8 cellular contexts compared by ENCODE assay signal in genomic region chr2:219552382-219553167, GRCh38. TPM values are rescaled to one million over a fixed set of nuclear protein-coding genes. Genes with fewer than 3 reads are reported as not detected.
A peak's percentile ranks its signal among the peaks of the same experiment; 100 is the strongest.
DNase-seq lines count a peak whose midpoint lies in the region; ATAC-seq and TF ChIP-seq lines count a peak whose summit lies in the region.

No MANE protein-coding gene starts in this region.

- no peak for TF ChIP-seq CTCF in AG04450 (IDR thresholded peaks at IDR 0.05; ENCODE audit: low read depth, low read length)

- no peaks in the 10 kb centered on the region for H3K79me1 ChIP-seq in mesenchymal stem cell (replicated peaks; ENCODE audit: low read length, poor library complexity, severe bottlenecking)

- no peak overlapping the region for H4K91ac ChIP-seq in mesenchymal stem cell (ENCODE audit: low read length)

- H3K4me3 ChIP-seq in AG04450 (ENCODE audit: low read depth, low read length) = peak overlapping the region; percentile 69
- H3K4me3 ChIP-seq in mesenchymal stem cell (ENCODE audit: insufficient read depth in 1 of 2, low read depth in 1 of 2, low read length in 2 of 2) = peak overlapping the region; percentile 68 to 80

- CTCF ChIA-PET in AG04450 (lab: Charles Lee) = interaction anchor here (1.6 to 2.4 kb wide), 3 partner anchors 8 to 150 kb away, joined by 4 to 17 read pairs (median 5); no protein-coding TSS in a partner anchor

- H3K23ac ChIP-seq in mesenchymal stem cell (ENCODE audit: low read length in 2 of 2) = no peak overlapping the region

- peak; percentile 37 for DNase-seq in AG04450 (ENCODE audit: low read depth, low spot score)
- peak; percentile 79 to 95 for DNase-seq in NCI-H526 (lab: John Stamatoyannopoulos, UW)
- peak; percentile 51 to 59 for DNase-seq in activated CD8-positive, alpha-beta memory T cell treated with anti-CD3 and anti-CD28 coated beads for 4 hours (ENCODE audit: low read depth in 2 of 2)
- peak; percentile 71 to 79 (median 72) for DNase-seq in effector memory CD8-positive, alpha-beta T cell
- peak; percentile 86 for DNase-seq in mesenchymal stem cell
- DNase-seq in stimulated activated CD4-positive, alpha-beta T cell treated with anti-CD3 and anti-CD28 coated beads, TNF-alpha, amount 100 ng/mL, for 48 hours (ENCODE audit: low read depth in 3 of 3) = peak; percentile 52 to 85 (median 61)

- no peak overlapping the region for H2BK120ac ChIP-seq in mesenchymal stem cell (ENCODE audit: low read depth, low read length)

- peak overlapping the region; percentile 84 for H2AFZ ChIP-seq in mesenchymal stem cell (ENCODE audit: low read depth, low read length)

- peak overlapping the region in 1 of 2 experiments; percentile 25 for H3K18ac ChIP-seq in mesenchymal stem cell (ENCODE audit: low read depth in 1 of 2, low read length in 2 of 2)

- peaks cover 8% of the 10 kb centered on the region in 2 donors for H3K4me1 Mint-ChIP-seq in effector memory CD8-positive, alpha-beta T cell (ENCODE audit: low read depth in 2 of 2)

- peaks cover 12 to 21% of the 10 kb centered on the region in 2 experiments for H3K36me3 ChIP-seq in mesenchymal stem cell (ENCODE audit: control insufficient read depth in 1 of 2, insufficient read depth in 2 of 2, low read depth in 1 of 2, low read length in 2 of 2)

- peaks cover 4% of the 10 kb centered on the region for H3K27me3 ChIP-seq in AG04450 (ENCODE audit: control insufficient read depth, insufficient read depth, low read length)
- H3K27me3 ChIP-seq in mesenchymal stem cell (ENCODE audit: control insufficient read depth in 1 of 2, insufficient read depth in 1 of 2, low read length in 2 of 2) = peaks cover 13 to 17% of the 10 kb centered on the region in 2 experiments

- POLR2A ChIA-PET in AG04450 (lab: Yijun Ruan, JAX) = interaction anchor here (0.6 to 1.6 kb wide), 5 partner anchors 8 to 19 kb away, joined by 3 to 7 read pairs (median 3); partner anchors contain the start of genes CHPF, OBSL1 and TMEM198

- H2BK12ac ChIP-seq in mesenchymal stem cell (ENCODE audit: low read length in 2 of 2) = no peak overlapping the region

- peak overlapping the region; percentile 83 for H3K4me2 ChIP-seq in mesenchymal stem cell (ENCODE audit: low read length, poor library complexity, severe bottlenecking)

- H3K9me3 Mint-ChIP-seq in effector memory CD8-positive, alpha-beta T cell = no peaks in the 10 kb centered on the region

- no peak overlapping the region for H3K27ac Mint-ChIP-seq in effector memory CD8-positive, alpha-beta T cell

- H3K27me3 Mint-ChIP-seq in effector memory CD8-positive, alpha-beta T cell = peaks cover 52 to 88% of the 10 kb centered on the region in 2 donors

- H2AK5ac ChIP-seq in mesenchymal stem cell (ENCODE audit: low read length, severe bottlenecking) = no peak overlapping the region

- H3K14ac ChIP-seq in mesenchymal stem cell (ENCODE audit: low read length in 2 of 2) = no peak overlapping the region

- H3K36me3 Mint-ChIP-seq in effector memory CD8-positive, alpha-beta T cell (ENCODE audit: insufficient read depth) = peaks cover 4% of the 10 kb centered on the region

- H3K27ac ChIP-seq in AG04450 (ENCODE audit: low read depth, low read length) = no peak overlapping the region
- H3K27ac ChIP-seq in mesenchymal stem cell (ENCODE audit: low read length, poor library complexity, severe bottlenecking) = no peak overlapping the region

- no peaks in the 10 kb centered on the region; the same call in 1 of the 2 replicates for H3K9me3 ChIP-seq in AG04450 (ENCODE audit: control insufficient read depth, insufficient read depth, low read length)
- no peaks in the 10 kb centered on the region for H3K9me3 ChIP-seq in mesenchymal stem cell (ENCODE audit: control insufficient read depth, low read length)

- peak overlapping the region; percentile 84 to 90 for H3K4me3 Mint-ChIP-seq in effector memory CD8-positive, alpha-beta T cell

- H2BK5ac ChIP-seq in mesenchymal stem cell (ENCODE audit: low read depth, low read length, poor library complexity, severe bottlenecking) = no peak overlapping the region

- peak overlapping the region; percentile 73 for H3K9ac ChIP-seq in mesenchymal stem cell (ENCODE audit: low read length)

- peaks cover 19% of the 10 kb centered on the region for H3K4me1 ChIP-seq in mesenchymal stem cell (ENCODE audit: control insufficient read depth, insufficient read depth, low read depth, low read length)

- ATAC-seq in GM18907 (IDR thresholded peaks at IDR 0.05; ENCODE audit: unreplicated experiment) = peak; percentile 91
- ATAC-seq in HG03135 (IDR thresholded peaks at IDR 0.05; ENCODE audit: unreplicated experiment) = peak; percentile 88
- ATAC-seq in effector memory CD8-positive, alpha-beta T cell (replicated peaks) = peak; percentile 96

- H4K8ac ChIP-seq in mesenchymal stem cell (ENCODE audit: low read length) = no peak overlapping the region

- WGBS in mesenchymal stem cell = 5% methylated on average over 53 of the region's 99 CpGs

- H2BK15ac ChIP-seq in mesenchymal stem cell (ENCODE audit: low read depth, poor library complexity, severe bottlenecking) = peak overlapping the region; percentile 84

- no peak overlapping the region for H3K4ac ChIP-seq in mesenchymal stem cell (ENCODE audit: low read depth in 1 of 2, low read length in 2 of 2)

RNA-seq across cellular contexts. Expression of gene TMEM198, which starts 8.7 kb away (rescaled TPM):
- 0.83 and 1.2 TPM in 2 replicates for polyA plus RNA-seq in AG04450 (2011; rRNA removed)
- 0.13 and 0.60 TPM in 2 replicates for polyA minus RNA-seq in AG04450 (2011; rRNA and poly(A)+ RNA removed)
- polyA plus RNA-seq in mesenchymal stem cell (2013, experiment 1 of 2) = 1.5 TPM
- 1.3 TPM for polyA plus RNA-seq in mesenchymal stem cell (2013, experiment 2 of 2)

RNA-seq across cellular contexts. Expression of gene CHPF, which starts 9.0 kb away (rescaled TPM):
- polyA plus RNA-seq in AG04450 (2011; rRNA removed) = 24.4 and 37.2 TPM in 2 replicates
- 11.5 and 12.1 TPM in 2 replicates for polyA minus RNA-seq in AG04450 (2011; rRNA and poly(A)+ RNA removed)
- polyA plus RNA-seq in mesenchymal stem cell (2013, experiment 1 of 2) = 134 TPM
- polyA plus RNA-seq in mesenchymal stem cell (2013, experiment 2 of 2) = 133 TPM

RNA-seq across cellular contexts. Expression of gene OBSL1, which starts 18.8 kb away (rescaled TPM):
- 35.5 and 46.8 TPM in 2 replicates for polyA plus RNA-seq in AG04450 (2011; rRNA removed)
- 58.9 and 74.4 TPM in 2 replicates for polyA minus RNA-seq in AG04450 (2011; rRNA and poly(A)+ RNA removed)
- polyA plus RNA-seq in mesenchymal stem cell (2013, experiment 1 of 2) = 19.4 TPM
- polyA plus RNA-seq in mesenchymal stem cell (2013, experiment 2 of 2) = 20.0 TPM

RNA-seq across cellular contexts. Expression of gene INHA, which starts 19.5 kb away (rescaled TPM):
- polyA plus RNA-seq in AG04450 (2011; rRNA removed) = 0.12 and 0.29 TPM in 2 replicates
- 0.17 and 0.18 TPM in 2 replicates for polyA minus RNA-seq in AG04450 (2011; rRNA and poly(A)+ RNA removed)
- 0.30 TPM for polyA plus RNA-seq in mesenchymal stem cell (2013, experiment 1 of 2)
- 0.18 TPM for polyA plus RNA-seq in mesenchymal stem cell (2013, experiment 2 of 2)

RNA-seq across cellular contexts. Expression of gene ASIC4, which starts 38.3 kb away (rescaled TPM):
- not detected in 2 replicates for polyA plus RNA-seq in AG04450 (2011; rRNA removed)
- polyA minus RNA-seq in AG04450 (2011; rRNA and poly(A)+ RNA removed) = not detected in 2 replicates
- polyA plus RNA-seq in mesenchymal stem cell (2013, experiment 1 of 2) = not detected
- polyA plus RNA-seq in mesenchymal stem cell (2013, experiment 2 of 2) = not detected

Comparison
In these comparisons a context has a peak if more than half of its experiments do, and no peak if none do; other contexts are left out.
1. DNase-seq: peak in every context shown above with its lines; median percentile 87 in NCI-H526; 86 in mesenchymal stem cell; 72 in effector memory CD8-positive, alpha-beta T cell; 61 in stimulated activated CD4-positive, alpha-beta T cell treated with anti-CD3 and anti-CD28 coated beads, TNF-alpha, amount 100 ng/mL, for 48 hours; 55 in activated CD8-positive, alpha-beta memory T cell treated with anti-CD3 and anti-CD28 coated beads for 4 hours; 37 in AG04450.